Comparison of ENCODE assay signal across 14 cellular contexts in genomic region chr1:198713081-198713480, GRCh38.
DNase-seq lines count a peak whose midpoint lies in the region; ATAC-seq and TF ChIP-seq lines count a peak whose summit lies in the region.
"Had no signal": no experiment of that assay in that cellular context is flagged by ENCODE, and none has a peak within 500 bp of the region (broad histone marks: within the 10 kb centered on the region; RNA-seq: fewer than 3 reads in every experiment).

No MANE protein-coding gene starts in this region.

- no peak overlapping the region for H3K27ac ChIP-seq in gastrocnemius medialis

- POLR2A ChIA-PET in AG04449 (lab: Yijun Ruan, JAX), result no interaction called here

- H3K4me3 ChIP-seq in AG04449 (ENCODE audit: low read depth, low read length) (no peak overlapping the region), gastrocnemius medialis (no peak overlapping the region)

- peak overlapping the region; percentile 62 for H3K27ac Mint-ChIP-seq in T-helper 1 cell treated with Interleukin-12 subunit alpha and Interleukin-12 subunit beta and Interleukin-4 antibody, amounts not matched to agents 30 μg/mL and 1 μg/mL, for 36 hours

- peaks cover 16% of the 10 kb centered on the region for H3K4me1 Mint-ChIP-seq in T-helper 1 cell treated with Interleukin-12 subunit alpha and Interleukin-12 subunit beta and Interleukin-4 antibody, amounts not matched to agents 30 μg/mL and 1 μg/mL, for 36 hours (ENCODE audit: low read depth)

- H3K9me3 ChIP-seq in gastrocnemius medialis, result no peaks in the 10 kb centered on the region

- no peaks in the 10 kb centered on the region for H3K36me3 ChIP-seq in gastrocnemius medialis

- H3K36me3 Mint-ChIP-seq in T-helper 1 cell treated with Interleukin-12 subunit alpha and Interleukin-12 subunit beta and Interleukin-4 antibody, amounts not matched to agents 30 μg/mL and 1 μg/mL, for 36 hours (ENCODE audit: low read depth), result peaks cover 56% of the 10 kb centered on the region

- peak; percentile 61 for DNase-seq in AG04449 (ENCODE audit: low read depth, low spot score)
- DNase-seq in EH (ENCODE audit: low read depth), result peak; percentile 82
- peak; percentile 52 for DNase-seq in fibroblast of peridontal ligament (ENCODE audit: extremely low read depth)
- DNase-seq in SKM-1 (lab: John Stamatoyannopoulos, UW; ENCODE audit: unreplicated experiment), result no peak
- no peak for DNase-seq in DMS 273 treated with DMSO at 0.1 percent for 48 hours (lab: John Stamatoyannopoulos, UW)
- no peak for DNase-seq in gastrocnemius medialis
- DNase-seq in NCI-H82 treated with DMSO at 0.1 percent for 48 hours (lab: John Stamatoyannopoulos, UW; ENCODE audit: unreplicated experiment), result no peak
- DNase-seq: activated CD8-positive, alpha-beta memory T cell treated with anti-CD3 and anti-CD28 coated beads for 24 hours; caudate nucleus; left colon; NCI-H524; nucleus accumbens; stimulated activated CD4-positive, alpha-beta T cell treated with anti-CD3 and anti-CD28 coated beads, Interleukin-2, amount 100 ng/mL, for 24 hours had no signal

- H3K27me3 ChIP-seq in gastrocnemius medialis, result no peaks in the 10 kb centered on the region

- ATAC-seq in gastrocnemius medialis, result no peak
- ATAC-seq: left colon had no signal

- in situ Hi-C loops in gastrocnemius medialis (cut with MboI; ENCODE audit: low sequenced_read_pairs in 4 of 4), result no loop called here

- intact Hi-C loops in gastrocnemius medialis (cut with DNase I; ENCODE audit: low total_unique reads), result no loop called here

- H3K4me3 Mint-ChIP-seq in T-helper 1 cell treated with Interleukin-12 subunit alpha and Interleukin-12 subunit beta and Interleukin-4 antibody, amounts not matched to agents 30 μg/mL and 1 μg/mL, for 36 hours, result no peak overlapping the region

- no peaks in the 10 kb centered on the region for H3K9me3 Mint-ChIP-seq in T-helper 1 cell treated with Interleukin-12 subunit alpha and Interleukin-12 subunit beta and Interleukin-4 antibody, amounts not matched to agents 30 μg/mL and 1 μg/mL, for 36 hours

- H3K27me3 Mint-ChIP-seq in T-helper 1 cell treated with Interleukin-12 subunit alpha and Interleukin-12 subunit beta and Interleukin-4 antibody, amounts not matched to agents 30 μg/mL and 1 μg/mL, for 36 hours (ENCODE audit: low read depth), result no peaks in the 10 kb centered on the region

- no peak for TF ChIP-seq POLR2A in gastrocnemius medialis (IDR thresholded peaks at IDR 0.05)

- TF ChIP-seq CTCF in AG04449 (IDR thresholded peaks at IDR 0.05; ENCODE audit: insufficient read depth, low read length, missing control alignments) (no peak), gastrocnemius medialis (IDR thresholded peaks at IDR 0.05 in 4 of 5, conservative IDR thresholded peaks at IDR 0.05 in 1 of 5) (no peak)

- no peaks in the 10 kb centered on the region for H3K4me1 ChIP-seq in gastrocnemius medialis

- CTCF ChIA-PET in AG04449 (lab: Yijun Ruan, JAX), result interaction anchor here (1.4 kb wide), 1 partner anchor 11 kb away, joined by 5 read pairs; no protein-coding TSS in a partner anchor

Comparison
In these comparisons a context has a peak if more than half of its experiments do, and no peak if none do; other contexts are left out.
1. DNase-seq: peak in AG04449 (single experiment), EH (single experiment) and fibroblast of peridontal ligament (single experiment); none in SKM-1 (single experiment), DMS 273 treated with DMSO at 0.1 percent for 48 hours (single experiment), gastrocnemius medialis (0 of 2) and NCI-H82 treated with DMSO at 0.1 percent for 48 hours (single experiment).